ENCODE assay signal across 1 cellular context in the genomic region with DNA sequence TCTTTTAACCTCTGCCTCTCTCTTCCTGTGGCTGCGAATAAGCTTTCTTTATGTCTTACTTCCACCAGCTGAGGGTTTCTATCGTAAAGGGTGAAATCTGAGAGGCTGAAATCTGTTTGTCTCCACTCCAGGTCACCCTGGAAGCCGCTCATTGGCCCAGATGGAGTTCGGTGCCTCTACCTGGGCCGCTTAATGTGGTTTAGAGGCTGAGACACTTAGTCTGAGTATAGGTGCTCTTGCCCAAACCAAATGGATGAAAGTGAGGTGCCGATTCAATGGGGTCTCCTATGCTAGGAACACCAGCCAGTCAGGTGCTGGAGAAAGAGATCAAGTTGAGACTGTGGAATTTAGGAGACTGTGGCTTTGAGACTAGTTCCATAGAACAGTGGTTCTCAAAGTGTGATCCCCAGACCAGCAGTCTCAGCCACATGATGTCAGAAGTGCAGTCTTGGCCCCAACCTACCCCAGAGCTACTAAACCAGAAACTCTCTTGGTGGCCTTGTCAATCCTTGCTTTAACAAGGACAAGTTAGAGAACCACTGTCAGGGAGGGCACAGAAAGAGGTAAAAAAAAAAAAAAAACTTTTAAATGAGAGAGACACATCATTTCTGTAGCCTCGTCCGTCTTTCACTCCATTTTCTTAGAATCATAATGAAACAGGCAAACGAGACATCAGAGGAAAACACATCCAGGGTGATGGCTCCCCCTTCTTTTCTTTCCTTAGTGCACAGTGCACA.
TF ChIP-seq lines count a peak whose summit lies in the region.

No MANE protein-coding gene starts in this region.

TF ChIP-seq in H1, 55 proteins besides CTCF, POLR2A, EP300 and RAD21 (continued from another document):
- TF ChIP-seq, protein P1, sequence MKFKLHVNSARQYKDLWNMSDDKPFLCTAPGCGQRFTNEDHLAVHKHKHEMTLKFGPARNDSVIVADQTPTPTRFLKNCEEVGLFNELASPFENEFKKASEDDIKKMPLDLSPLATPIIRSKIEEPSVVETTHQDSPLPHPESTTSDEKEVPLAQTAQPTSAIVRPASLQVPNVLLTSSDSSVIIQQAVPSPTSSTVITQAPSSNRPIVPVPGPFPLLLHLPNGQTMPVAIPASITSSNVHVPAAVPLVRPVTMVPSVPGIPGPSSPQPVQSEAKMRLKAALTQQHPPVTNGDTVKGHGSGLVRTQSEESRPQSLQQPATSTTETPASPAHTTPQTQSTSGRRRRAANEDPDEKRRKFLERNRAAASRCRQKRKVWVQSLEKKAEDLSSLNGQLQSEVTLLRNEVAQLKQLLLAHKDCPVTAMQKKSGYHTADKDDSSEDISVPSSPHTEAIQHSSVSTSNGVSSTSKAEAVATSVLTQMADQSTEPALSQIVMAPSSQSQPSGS (IDR thresholded peaks at IDR 0.05; ENCODE audit: low read length): no peak
- TF ChIP-seq NRF1 (IDR thresholded peaks at IDR 0.05; ENCODE audit: low read depth, low read length): no peak
- no peak for TF ChIP-seq TCF12 (IDR thresholded peaks at IDR 0.05; ENCODE audit: low read depth, low read length)
- no peak for TF ChIP-seq MAFK (IDR thresholded peaks at IDR 0.05; ENCODE audit: low read depth, low read length)
- TF ChIP-seq POLR2AphosphoS5 (IDR thresholded peaks at IDR 0.05; ENCODE audit: low read depth, low read length): no peak
- no peak for TF ChIP-seq TAF7 (optimal IDR thresholded peaks at IDR 0.05; ENCODE audit: borderline replicate concordance, low read depth, low read length)
- TF ChIP-seq SIX5 (IDR thresholded peaks at IDR 0.05; ENCODE audit: low read depth, low read length): no peak
- no peak for TF ChIP-seq BRCA1 (IDR thresholded peaks at IDR 0.05; ENCODE audit: low read depth, low read length)
- TF ChIP-seq CBX5 (IDR thresholded peaks at IDR 0.05; ENCODE audit: low read depth, low read length): no peak
- no peak for TF ChIP-seq SRF (IDR thresholded peaks at IDR 0.05; ENCODE audit: low read depth, low read length)
- TF ChIP-seq BACH1 (IDR thresholded peaks at IDR 0.05; ENCODE audit: low read length): no peak
- no peak for TF ChIP-seq HDAC2 (IDR thresholded peaks at IDR 0.05; ENCODE audit: borderline replicate concordance in 1 of 2, low read depth in 2 of 2, low read length in 2 of 2)
TF ChIP-seq in H1: peak in this region for 0.
